In genomic region chr6:119067091-119067490, GRCh38 we compare ENCODE assay signal across 27 cellular contexts.
"Had no signal": no experiment of that assay in that cellular context is flagged by ENCODE, and none has a peak within 500 bp of the region (broad histone marks: within the 10 kb centered on the region; RNA-seq: fewer than 3 reads in every experiment).

No MANE protein-coding gene starts in this region.

- H3K27me3 Mint-ChIP-seq: dendritic cell treated with granulocyte-macrophage colony-stimulating factor and Interleukin-4, amounts not matched to agents 40 ng/mL and 50 ng/mL, for 4 days; effector memory CD8-positive, alpha-beta T cell; naive B cell; stimulated activated naive CD8-positive, alpha-beta T cell treated with anti-CD3 and anti-CD28 coated beads, Interleukin-15, amount 100 ng/mL, for 72 hours had no signal

- H3K4me1 ChIP-seq: foreskin keratinocyte, left ventricle myocardium inferior, lower lobe of right lung, parathyroid adenoma, psoas muscle, spleen, testis, tibial nerve, upper lobe of right lung, vagina had no signal

- H3K27ac Mint-ChIP-seq: dendritic cell treated with granulocyte-macrophage colony-stimulating factor and Interleukin-4, amounts not matched to agents 40 ng/mL and 50 ng/mL, for 4 days; effector memory CD8-positive, alpha-beta T cell; naive B cell; nephron; stimulated activated naive B cell treated with anti-CD40 and anti-IgM and Interleukin-4, amounts not matched to agents 10 μg/mL and 1 μg/mL and 100 μg/mL, for 72 hours; stimulated activated naive CD8-positive, alpha-beta T cell treated with anti-CD3 and anti-CD28 coated beads, Interleukin-15, amount 100 ng/mL, for 72 hours had no signal

- DNase-seq: effector memory CD8-positive, alpha-beta T cell; foreskin keratinocyte; head of caudate nucleus; kidney; left cardiac atrium; left ventricle myocardium inferior; lower lobe of right lung; mesenchymal stem cell; naive B cell; occipital lobe; psoas muscle; retina; right lobe of liver; spleen; stimulated activated CD4-positive, alpha-beta T cell treated with anti-CD3 and anti-CD28 coated beads, Interleukin-15, amount 100 ng/mL, for 24 hours; stimulated activated CD4-positive, alpha-beta T cell treated with anti-CD3 and anti-CD28 coated beads, Interleukin-1b, Interleukin-23, amount 100 ng/mL, for 48 hours; stimulated activated CD4-positive, alpha-beta T cell treated with anti-CD3 and anti-CD28 coated beads, Interleukin-4, amount 100 ng/mL, for 24 hours; stimulated activated naive B cell treated with anti-CD40 and anti-IgM and Interleukin-4, amounts not matched to agents 10 μg/mL and 1 μg/mL and 100 μg/mL, for 72 hours; stimulated activated naive CD8-positive, alpha-beta T cell treated with anti-CD3 and anti-CD28 coated beads, Interleukin-15, amount 100 ng/mL, for 72 hours; testis; upper lobe of right lung had no signal

- H3K27me3 ChIP-seq: hepatocyte, right lobe of liver, spleen, testis, tibial nerve, upper lobe of right lung, vagina had no signal

- H3K9ac ChIP-seq: parathyroid adenoma had no signal

- ATAC-seq: effector memory CD8-positive, alpha-beta T cell; foreskin keratinocyte; left cardiac atrium; lower lobe of right lung; psoas muscle; right lobe of liver; stimulated activated naive B cell treated with anti-CD40 and anti-IgM and Interleukin-4, amounts not matched to agents 10 μg/mL and 1 μg/mL and 100 μg/mL, for 72 hours; stimulated activated naive CD8-positive, alpha-beta T cell treated with anti-CD3 and anti-CD28 coated beads, Interleukin-15, amount 100 ng/mL, for 72 hours; upper lobe of right lung had no signal

- H3K36me3 ChIP-seq: left ventricle myocardium inferior, lower lobe of right lung, right lobe of liver, spleen, tibial nerve, upper lobe of right lung, vagina had no signal

- H3K36me3 Mint-ChIP-seq: naive B cell; stimulated activated naive B cell treated with anti-CD40 and anti-IgM and Interleukin-4, amounts not matched to agents 10 μg/mL and 1 μg/mL and 100 μg/mL, for 72 hours had no signal

- H3K9me3 Mint-ChIP-seq: dendritic cell treated with granulocyte-macrophage colony-stimulating factor and Interleukin-4, amounts not matched to agents 40 ng/mL and 50 ng/mL, for 4 days; effector memory CD8-positive, alpha-beta T cell; naive B cell; nephron; stimulated activated naive B cell treated with anti-CD40 and anti-IgM and Interleukin-4, amounts not matched to agents 10 μg/mL and 1 μg/mL and 100 μg/mL, for 72 hours; stimulated activated naive CD8-positive, alpha-beta T cell treated with anti-CD3 and anti-CD28 coated beads, Interleukin-15, amount 100 ng/mL, for 72 hours had no signal

- H3K4me3 Mint-ChIP-seq: dendritic cell treated with granulocyte-macrophage colony-stimulating factor and Interleukin-4, amounts not matched to agents 40 ng/mL and 50 ng/mL, for 4 days; effector memory CD8-positive, alpha-beta T cell; naive B cell; nephron; stimulated activated naive B cell treated with anti-CD40 and anti-IgM and Interleukin-4, amounts not matched to agents 10 μg/mL and 1 μg/mL and 100 μg/mL, for 72 hours; stimulated activated naive CD8-positive, alpha-beta T cell treated with anti-CD3 and anti-CD28 coated beads, Interleukin-15, amount 100 ng/mL, for 72 hours had no signal

- H3K27ac ChIP-seq: foreskin keratinocyte, hepatocyte, left ventricle myocardium inferior, lower lobe of right lung, parathyroid adenoma, psoas muscle, right lobe of liver, spleen, testis, upper lobe of right lung, vagina had no signal

- H3K4me1 Mint-ChIP-seq: naive B cell; nephron; stimulated activated naive B cell treated with anti-CD40 and anti-IgM and Interleukin-4, amounts not matched to agents 10 μg/mL and 1 μg/mL and 100 μg/mL, for 72 hours; stimulated activated naive CD8-positive, alpha-beta T cell treated with anti-CD3 and anti-CD28 coated beads, Interleukin-15, amount 100 ng/mL, for 72 hours had no signal

- H3K9me3 ChIP-seq: left ventricle myocardium inferior, lower lobe of right lung, psoas muscle, right lobe of liver, spleen, testis, tibial nerve, upper lobe of right lung, vagina had no signal

- H3K4me3 ChIP-seq: hepatocyte, left ventricle myocardium inferior, lower lobe of right lung, psoas muscle, right lobe of liver, spleen, testis, tibial nerve, upper lobe of right lung, vagina had no signal
